8 cellular contexts compared by ENCODE assay signal in genomic region chr9:113219186-113219936, GRCh38. TPM values are rescaled to one million over a fixed set of nuclear protein-coding genes. Genes with fewer than 3 reads are reported as not detected.
DNase-seq lines count a peak whose midpoint lies in the region; ATAC-seq and TF ChIP-seq lines count a peak whose summit lies in the region.

No MANE protein-coding gene starts in this region.

- peak overlapping the region; percentile 94 for H3K4me3 Mint-ChIP-seq in glutamatergic neuron (ENCODE audit: unreplicated experiment)

- H2BK5ac ChIP-seq in mesendoderm (ENCODE audit: low read length): no peak overlapping the region

- H3K36me3 ChIP-seq in uterus (no peaks in the 10 kb centered on the region), mesendoderm (ENCODE audit: control insufficient read depth, insufficient read depth, low read length) (no peaks in the 10 kb centered on the region)

- peaks cover 17% of the 10 kb centered on the region for H3K79me1 ChIP-seq in mesendoderm (ENCODE audit: low read length)

- no peak overlapping the region for H2BK15ac ChIP-seq in mesendoderm (replicated peaks; ENCODE audit: low read depth)

- H3K9me3 ChIP-seq in uterus: no peaks in the 10 kb centered on the region

- H3K9ac ChIP-seq in mesendoderm (ENCODE audit: low read length): no peak overlapping the region

- peak; percentile 75 for DNase-seq in OCI-M1 (lab: John Stamatoyannopoulos, UW)
- DNase-seq in glutamatergic neuron: no peak
- DNase-seq in uterus: no peak
- DNase-seq in mesendoderm: no peak
- DNase-seq in GM03348 (ENCODE audit: low spot score): no peak
- no peak for DNase-seq in NCI-H2171 treated with DMSO at 0.1 percent for 48 hours (lab: John Stamatoyannopoulos, UW)

- TF ChIP-seq POLR2A in uterus (IDR thresholded peaks at IDR 0.05): no peak

- H3K23ac ChIP-seq in mesendoderm (ENCODE audit: low read length): no peak overlapping the region

- H3K27me3 Mint-ChIP-seq in glutamatergic neuron (ENCODE audit: unreplicated experiment): peaks cover 5% of the 10 kb centered on the region

- H3K4me1 Mint-ChIP-seq in glutamatergic neuron (ENCODE audit: low read depth, unreplicated experiment): peaks cover 11% of the 10 kb centered on the region

- no peak for TF ChIP-seq CTCF in glutamatergic neuron (IDR thresholded peaks at IDR 0.05; ENCODE audit: partially characterized antibody, unreplicated experiment)
- TF ChIP-seq CTCF in uterus (IDR thresholded peaks at IDR 0.05): no peak

- no peak overlapping the region for H2BK120ac ChIP-seq in mesendoderm (ENCODE audit: low read depth, low read length)

- no peak overlapping the region for H3K27ac Mint-ChIP-seq in glutamatergic neuron (ENCODE audit: unreplicated experiment)

- H3K4me3 ChIP-seq in uterus: no peak overlapping the region
- no peak overlapping the region for H3K4me3 ChIP-seq in mesendoderm (ENCODE audit: low read length)

- H3K79me2 ChIP-seq in mesendoderm (ENCODE audit: control insufficient read depth, insufficient read depth, low read length): peaks cover 10% of the 10 kb centered on the region

- H3K4me2 ChIP-seq in mesendoderm (ENCODE audit: low read length): no peak overlapping the region

- intact Hi-C loops in uterus (cut with DNase I; ENCODE audit: low total_unique reads): no loop called here

- H4K8ac ChIP-seq in mesendoderm (ENCODE audit: low read depth, low read length): no peak overlapping the region

- no peak overlapping the region for H3K56ac ChIP-seq in mesendoderm (ENCODE audit: low read length)

- H3K4me1 ChIP-seq in uterus (peaks cover 6 to 11% of the 10 kb centered on the region in 2 donors), mesendoderm (ENCODE audit: control insufficient read depth, low read depth, low read length) (peaks cover 6% of the 10 kb centered on the region)

- H3K27me3 ChIP-seq in uterus (no peaks in the 10 kb centered on the region), mesendoderm (ENCODE audit: insufficient read depth, low read length, poor library complexity) (no peaks in the 10 kb centered on the region)

- no peaks in the 10 kb centered on the region for H3K36me3 Mint-ChIP-seq in glutamatergic neuron (ENCODE audit: unreplicated experiment)

- H3K4ac ChIP-seq in mesendoderm (ENCODE audit: low read depth, low read length): no peak overlapping the region

- H3K9me3 Mint-ChIP-seq in glutamatergic neuron (ENCODE audit: unreplicated experiment): peaks cover 6% of the 10 kb centered on the region

- WGBS in mesendoderm (ENCODE audit: extremely low coverage, insufficient coverage, low lambda C conversion rate): no CpG with 5 or more reads among the region's 3 CpGs

- no peak overlapping the region for H2AK5ac ChIP-seq in mesendoderm (ENCODE audit: low read length)

- no peak overlapping the region for H4K5ac ChIP-seq in mesendoderm (ENCODE audit: low read length)

- H3K27ac ChIP-seq in uterus: no peak overlapping the region
- no peak overlapping the region for H3K27ac ChIP-seq in mesendoderm (ENCODE audit: low read depth, low read length)

- H3K18ac ChIP-seq in mesendoderm (ENCODE audit: low read length): no peak overlapping the region

- ATAC-seq in GM18868 (IDR thresholded peaks at IDR 0.05; ENCODE audit: unreplicated experiment): peak; percentile 48
- ATAC-seq in HG02678 (IDR thresholded peaks at IDR 0.05; ENCODE audit: unreplicated experiment): peak; percentile 43

RNA-seq across cellular contexts. Expression of gene FKBP15, which starts 1.7 kb away (rescaled TPM):
- total RNA-seq in glutamatergic neuron (ENCODE audit: unreplicated experiment) (18.2 TPM), uterus (10 to 100 TPM; 14.1 to 30.3 (median 23.1) TPM)
- polyA plus RNA-seq in mesendoderm (2013, experiment 1 of 2): 11.1 TPM
- 11.8 TPM for polyA plus RNA-seq in mesendoderm (2013, experiment 2 of 2)

RNA-seq across cellular contexts. Expression of gene SLC31A1, which starts 2.0 kb away (rescaled TPM):
- 11.2 TPM for total RNA-seq in glutamatergic neuron (ENCODE audit: unreplicated experiment)
- 10 to 100 TPM in 2 of 4 donors, 1 to 10 TPM in 1, under 1 TPM in 1; 0.51 to 20.6 (median 10.6) TPM for total RNA-seq in uterus
- polyA plus RNA-seq in mesendoderm (2013, experiment 1 of 2): 21.4 TPM
- 21.1 TPM for polyA plus RNA-seq in mesendoderm (2013, experiment 2 of 2)

RNA-seq across cellular contexts. Expression of gene CDC26, which starts 56.0 kb away (rescaled TPM):
- 13.4 TPM for total RNA-seq in glutamatergic neuron (ENCODE audit: unreplicated experiment)
- total RNA-seq in uterus: 10 to 100 TPM; 16.9 to 30.9 (median 26.3) TPM
- 75.8 TPM for polyA plus RNA-seq in mesendoderm (2013, experiment 1 of 2)
- polyA plus RNA-seq in mesendoderm (2013, experiment 2 of 2): 71.7 TPM

RNA-seq across cellular contexts. Expression of gene PRPF4, which starts 56.1 kb away (rescaled TPM):
- 21.9 TPM for total RNA-seq in glutamatergic neuron (ENCODE audit: unreplicated experiment)
- 10 to 100 TPM in 3 of 4 donors, 1 to 10 TPM in 1; 5.9 to 30.2 (median 18.4) TPM for total RNA-seq in uterus
- 29.3 TPM for polyA plus RNA-seq in mesendoderm (2013, experiment 1 of 2)
- 29.9 TPM for polyA plus RNA-seq in mesendoderm (2013, experiment 2 of 2)
